Comparison of ENCODE assay signal across 26 cellular contexts in genomic region chr12:50665609-50666008, GRCh38.
"Had no signal": no experiment of that assay in that cellular context is flagged by ENCODE, and none has a peak within 500 bp of the region (broad histone marks: within the 10 kb centered on the region; RNA-seq: fewer than 3 reads in every experiment).

No MANE protein-coding gene starts in this region.

- DNase-seq: activated CD4-positive, alpha-beta T cell treated with anti-CD3 and anti-CD28 coated beads, Interleukin-2, amount 10 ng/mL, durations not matched to agents 24 days and 14 days; activated CD4-positive, alpha-beta T cell treated with anti-CD3 and anti-CD28 coated beads, Interleukin-2, amount 50 U/mL, for 4 hours; activated CD8-positive, alpha-beta T cell treated with anti-CD3 and anti-CD28 coated beads for 36 hours; activated effector memory CD4-positive, alpha-beta T cell treated with anti-CD3 and anti-CD28 coated beads, Interleukin-2, amount 50 U/mL, for 16 hours; activated naive CD4-positive, alpha-beta T cell; activated naive CD8-positive, alpha-beta T cell treated with anti-CD3 and anti-CD28 coated beads, Interleukin-2, amount 10 ng/mL, durations not matched to agents 7 days and 5 days; activated T-cell treated with anti-CD3 and anti-CD28 coated beads, Interleukin-2, amount 50 U/mL, for 1 hour; activated T-cell treated with anti-CD3 and anti-CD28 coated beads, Interleukin-2, amount 50 U/mL, for 72 hours; amygdala; central memory CD4-positive, alpha-beta T cell; NCI-H1105; NCI-H1417 treated with DMSO at 0.1 percent for 48 hours; NCI-H187 treated with DMSO at 0.1 percent for 48 hours; NCI-H2081; NCI-H226; NCI-H446 treated with DMSO at 0.1 percent for 48 hours; NCI-H748 treated with DMSO at 0.1 percent for 48 hours; NK-92 treated with Interleukin-12 subunit alpha and Interleukin-12 subunit beta, amount 100 ng/mL, for 24 hours; SIG-M5; SW 1271; T-helper 1 cell; T1000 had no signal

- H3K27ac ChIP-seq: RWPE1 had no signal

- H3K4me3 ChIP-seq: K562 had no signal

- ATAC-seq: activated CD8-positive, alpha-beta T cell treated with anti-CD3 and anti-CD28 coated beads for 36 hours; activated T-cell treated with anti-CD3 and anti-CD28 coated beads, Interleukin-2, amount 50 U/mL, for 72 hours; activated T-helper 17 cell treated with anti-CD3 and anti-CD28 coated beads, Interleukin-2, amount 50 U/mL, for 72 hours; K562; Right ventricle myocardium inferior had no signal
